Comparison of ENCODE assay signal across 9 cellular contexts in genomic region chr2:233250985-233251305, GRCh38. TPM values are rescaled to one million over a fixed set of nuclear protein-coding genes. Genes with fewer than 3 reads are reported as not detected.
DNase-seq lines count a peak whose midpoint lies in the region; ATAC-seq, FAIRE-seq and TF ChIP-seq lines count a peak whose summit lies in the region.
"Had no signal": no experiment of that assay in that cellular context is flagged by ENCODE, and none has a peak within 500 bp of the region (broad histone marks: within the 10 kb centered on the region; RNA-seq: fewer than 3 reads in every experiment).

No MANE protein-coding gene starts in this region.

- peaks cover 9% of the 10 kb centered on the region for H3K36me3 Mint-ChIP-seq in activated naive CD8-positive, alpha-beta T cell treated with anti-CD3 and anti-CD28 coated beads for 36 hours

- POLR2A ChIA-PET in BJ (lab: Charles Lee), result interaction anchor here (0.6 kb wide), 1 partner anchor 449 kb away, joined by 5 read pairs; no protein-coding TSS in a partner anchor
- POLR2A ChIA-PET in HCT116 (lab: Charles Lee), result interaction anchor here (0.6 to 1.0 kb wide), 2 partner anchors 186 to 397 kb away, joined by 3 to 5 read pairs; no protein-coding TSS in a partner anchor

- FAIRE-seq in RCC 7860 (lab: Jason Lieb, UNC), result no peak

- peak overlapping the region; percentile 12; the same call in 1 of the 2 replicates for H3K4me3 ChIP-seq in BJ (ENCODE audit: low read depth, low read length)
- peak overlapping the region; percentile 89 to 91 for H3K4me3 ChIP-seq in HCT116 (replicated peaks in 1 of 2; ENCODE audit: low read depth in 1 of 2, low read length in 2 of 2)
- peak overlapping the region; percentile 87 to 96 for H3K4me3 ChIP-seq in mucosa of rectum (ENCODE audit: low read length in 2 of 2)

- H3K9ac ChIP-seq in HCT116 (ENCODE audit: low read length), result peak overlapping the region; percentile 91
- peak overlapping the region; percentile 18 to 79 for H3K9ac ChIP-seq in mucosa of rectum (ENCODE audit: low read depth in 1 of 2, low read length in 2 of 2)

- H3K36me3 ChIP-seq in BJ (ENCODE audit: control insufficient read depth, insufficient read depth, low read length), result no peaks in the 10 kb centered on the region; the same call in 1 of the 2 replicates
- H3K36me3 ChIP-seq in HCT116 (ENCODE audit: control insufficient read depth in 1 of 2, insufficient read depth in 2 of 2, low read length in 2 of 2), result peaks cover 2 to 5% of the 10 kb centered on the region in 2 experiments; a peak in 2 of 4 replicates
- H3K36me3 ChIP-seq in mucosa of rectum (ENCODE audit: control insufficient read depth in 2 of 2, insufficient read depth in 2 of 2, low read length in 2 of 2), result peaks cover 3 to 9% of the 10 kb centered on the region in 2 donors

- TF ChIP-seq POLR2A in HCT116 (IDR thresholded peaks at IDR 0.05; ENCODE audit: borderline replicate concordance, extremely low read depth, insufficient read depth, insufficient read length), result no peak

- TF ChIP-seq RAD21 in HCT116 (IDR thresholded peaks at IDR 0.05; ENCODE audit: low read depth), result no peak

- CTCF ChIA-PET in BJ (lab: Yijun Ruan, JAX) (interaction anchor here (0.6 to 3.2 kb wide), 18 partner anchors 9 to 646 kb away, joined by 3 to 20 read pairs (median 4); no protein-coding TSS in a partner anchor), HCT116 (lab: Charles Lee) (interaction anchor here (0.7 to 2.1 kb wide), 7 partner anchors 41 to 652 kb away, joined by 3 to 7 read pairs (median 3); partner anchors contain the start of gene INPP5D)

- H3K27ac Mint-ChIP-seq in activated naive CD8-positive, alpha-beta T cell treated with anti-CD3 and anti-CD28 coated beads for 36 hours, result peak overlapping the region; percentile 98

- RAD21 ChIA-PET in HCT116 (lab: Charles Lee; ENCODE audit: low non-redundant PET in 1 of 2, low total read pairs in 2 of 2, uncharacterized antibody in 2 of 2, unreplicated experiment in 2 of 2), result no interaction called here

- DNase-seq in BJ (ENCODE audit: low read depth), result no peak
- no peak for DNase-seq in HCT116 (ENCODE audit: low read depth, low spot score)
- no peak for DNase-seq in activated naive CD8-positive, alpha-beta T cell treated with anti-CD3 and anti-CD28 coated beads for 36 hours
- no peak for DNase-seq in RCC 7860 (ENCODE audit: low spot score)
- DNase-seq in globus pallidus (ENCODE audit: low spot score), result no peak
- DNase-seq in 8988T, result no peak
- DNase-seq in activated effector memory CD4-positive, alpha-beta T cell treated with Interleukin-2 at 50 U/mL for 16 hours, result no peak

- H3K9me3 Mint-ChIP-seq in activated naive CD8-positive, alpha-beta T cell treated with anti-CD3 and anti-CD28 coated beads for 36 hours, result no peaks in the 10 kb centered on the region

- 0 out of 2 replicates have a peak overlapping the region, but pooled peaks have one; percentile 3 for H3K27ac ChIP-seq in HCT116 (ENCODE audit: low read depth, low read length)
- peak overlapping the region; percentile 78 to 87 for H3K27ac ChIP-seq in mucosa of rectum (ENCODE audit: low read depth in 2 of 2, low read length in 2 of 2)

- H3K4me1 Mint-ChIP-seq in activated naive CD8-positive, alpha-beta T cell treated with anti-CD3 and anti-CD28 coated beads for 36 hours, result peaks cover 63% of the 10 kb centered on the region

- TF ChIP-seq CTCF in BJ (IDR thresholded peaks at IDR 0.05; ENCODE audit: insufficient read depth, low read depth, low read length) (no peak), HCT116 (IDR thresholded peaks at IDR 0.05 in 2 of 3, conservative IDR thresholded peaks at IDR 0.05 in 1 of 3; ENCODE audit: borderline replicate concordance in 1 of 3, insufficient read depth in 1 of 3, low read depth in 2 of 3, low read length in 2 of 3) (no peak)

- peak; percentile 3 for ATAC-seq in HCT116

- BruUV-seq in HCT116 (replicated peaks; lab: Mats Ljungman, UMichigan), result no TSS peak

- H3K4me1 ChIP-seq in HCT116 (ENCODE audit: control insufficient read depth in 1 of 2, insufficient read depth in 2 of 2, low read length in 2 of 2), result peaks cover 29 to 51% of the 10 kb centered on the region in 2 experiments
- H3K4me1 ChIP-seq in mucosa of rectum (ENCODE audit: control insufficient read depth in 2 of 2, insufficient read depth in 2 of 2, low read length in 2 of 2), result peaks cover 11 to 18% of the 10 kb centered on the region in 2 donors

- no peaks in the 10 kb centered on the region for H3K9me3 ChIP-seq in HCT116 (ENCODE audit: control insufficient read depth in 1 of 2, insufficient read depth in 1 of 2, low read depth in 1 of 2, low read length in 2 of 2)
- H3K9me3 ChIP-seq in mucosa of rectum (ENCODE audit: control insufficient read depth in 2 of 2, low read length in 2 of 2), result no peaks in the 10 kb centered on the region

- H3K79me2 ChIP-seq in HCT116 (ENCODE audit: insufficient read depth, low read length), result peaks cover 44% of the 10 kb centered on the region

- peak overlapping the region; percentile 71 for H2AFZ ChIP-seq in HCT116 (ENCODE audit: low read depth, low read length, poor library complexity, severe bottlenecking)

- intact Hi-C loops in HCT116 (cut with micrococcal nuclease), result loop anchor here (1.0 to 10.0 kb wide), 7 partner anchors 101 to 644 kb away; partner anchors contain the start of gene DGKD

- H4K20me1 ChIP-seq in HCT116 (ENCODE audit: insufficient read depth), result peaks cover 3% of the 10 kb centered on the region; the same call in 1 of the 2 replicates

- peak overlapping the region; percentile 73 for H3K4me2 ChIP-seq in HCT116 (ENCODE audit: low read length)

- H3K27me3 Mint-ChIP-seq in activated naive CD8-positive, alpha-beta T cell treated with anti-CD3 and anti-CD28 coated beads for 36 hours, result no peaks in the 10 kb centered on the region

- H3K9me2 ChIP-seq in HCT116 (ENCODE audit: insufficient read depth), result no peaks in the 10 kb centered on the region

- peak overlapping the region; percentile 91 for H3K4me3 Mint-ChIP-seq in activated naive CD8-positive, alpha-beta T cell treated with anti-CD3 and anti-CD28 coated beads for 36 hours

- H3K27me3 ChIP-seq in BJ (ENCODE audit: control insufficient read depth, insufficient read depth, low read length), result no peaks in the 10 kb centered on the region
- H3K27me3 ChIP-seq in HCT116 (ENCODE audit: insufficient read depth, low read length), result no peaks in the 10 kb centered on the region
- no peaks in the 10 kb centered on the region for H3K27me3 ChIP-seq in mucosa of rectum (ENCODE audit: control insufficient read depth in 2 of 2, insufficient read depth in 2 of 2, low read length in 2 of 2)

TF ChIP-seq in HCT116, 20 proteins besides CTCF, POLR2A, EP300 and RAD21:
- no peak for TF ChIP-seq FOSL1 (IDR thresholded peaks at IDR 0.05; ENCODE audit: low read depth)
- TF ChIP-seq ZNF274 (IDR thresholded peaks at IDR 0.05; ENCODE audit: low read depth, low read length), result no peak
- TF ChIP-seq, protein P1, sequence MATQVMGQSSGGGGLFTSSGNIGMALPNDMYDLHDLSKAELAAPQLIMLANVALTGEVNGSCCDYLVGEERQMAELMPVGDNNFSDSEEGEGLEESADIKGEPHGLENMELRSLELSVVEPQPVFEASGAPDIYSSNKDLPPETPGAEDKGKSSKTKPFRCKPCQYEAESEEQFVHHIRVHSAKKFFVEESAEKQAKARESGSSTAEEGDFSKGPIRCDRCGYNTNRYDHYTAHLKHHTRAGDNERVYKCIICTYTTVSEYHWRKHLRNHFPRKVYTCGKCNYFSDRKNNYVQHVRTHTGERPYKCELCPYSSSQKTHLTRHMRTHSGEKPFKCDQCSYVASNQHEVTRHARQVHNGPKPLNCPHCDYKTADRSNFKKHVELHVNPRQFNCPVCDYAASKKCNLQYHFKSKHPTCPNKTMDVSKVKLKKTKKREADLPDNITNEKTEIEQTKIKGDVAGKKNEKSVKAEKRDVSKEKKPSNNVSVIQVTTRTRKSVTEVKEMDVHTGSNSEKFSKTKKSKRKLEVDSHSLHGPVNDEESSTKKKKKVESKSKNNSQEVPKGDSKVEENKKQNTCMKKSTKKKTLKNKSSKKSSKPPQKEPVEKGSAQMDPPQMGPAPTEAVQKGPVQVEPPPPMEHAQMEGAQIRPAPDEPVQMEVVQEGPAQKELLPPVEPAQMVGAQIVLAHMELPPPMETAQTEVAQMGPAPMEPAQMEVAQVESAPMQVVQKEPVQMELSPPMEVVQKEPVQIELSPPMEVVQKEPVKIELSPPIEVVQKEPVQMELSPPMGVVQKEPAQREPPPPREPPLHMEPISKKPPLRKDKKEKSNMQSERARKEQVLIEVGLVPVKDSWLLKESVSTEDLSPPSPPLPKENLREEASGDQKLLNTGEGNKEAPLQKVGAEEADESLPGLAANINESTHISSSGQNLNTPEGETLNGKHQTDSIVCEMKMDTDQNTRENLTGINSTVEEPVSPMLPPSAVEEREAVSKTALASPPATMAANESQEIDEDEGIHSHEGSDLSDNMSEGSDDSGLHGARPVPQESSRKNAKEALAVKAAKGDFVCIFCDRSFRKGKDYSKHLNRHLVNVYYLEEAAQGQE (IDR thresholded peaks at IDR 0.05; ENCODE audit: low read depth), result no peak
- no peak for TF ChIP-seq JUND (IDR thresholded peaks at IDR 0.05)
- no peak for TF ChIP-seq SIN3A (IDR thresholded peaks at IDR 0.05; ENCODE audit: low read depth)
- peak; percentile 95; the same call in 1 of the 2 replicates for TF ChIP-seq CBX3 (IDR thresholded peaks at IDR 0.05; ENCODE audit: low read depth)
- TF ChIP-seq SP1 (IDR thresholded peaks at IDR 0.05; ENCODE audit: low read depth), result no peak

RNA-seq across cellular contexts. Expression of gene ATG16L1, which starts 0.5 kb away (rescaled TPM):
- polyA plus RNA-seq in BJ (2011; rRNA removed), result 26.4 and 29.2 TPM in 2 replicates
- 16.6 and 17.1 TPM in 2 replicates for polyA minus RNA-seq in BJ (2011; rRNA and poly(A)+ RNA removed)
- total RNA-seq in HCT116 (2021; ENCODE audit: unreplicated experiment), result 43.4 TPM
- 16.3 and 19.0 TPM in 2 replicates for polyA plus RNA-seq in HCT116 (2012)
- total RNA-seq in activated naive CD8-positive, alpha-beta T cell treated with anti-CD3 and anti-CD28 coated beads for 36 hours, result 10 to 100 TPM; 23.4 to 26.1 TPM

RNA-seq across cellular contexts. Expression of gene SAG, which starts 56.7 kb away (rescaled TPM):
- polyA plus RNA-seq in BJ (2011; rRNA removed), result not detected in 2 replicates
- not detected in 2 replicates for polyA minus RNA-seq in BJ (2011; rRNA and poly(A)+ RNA removed)
- not detected for total RNA-seq in HCT116 (2021; ENCODE audit: unreplicated experiment)
- polyA plus RNA-seq in HCT116 (2012), result not detected in 2 replicates
- under 1 TPM in 1 of 2 experiments, not detected in 1; 0.31 TPM for total RNA-seq in activated naive CD8-positive, alpha-beta T cell treated with anti-CD3 and anti-CD28 coated beads for 36 hours
- total RNA-seq: epithelial cell of proximal tubule had no signal

Comparison
In these comparisons a context has a peak if more than half of its experiments do, and no peak if none do; other contexts are left out.
1. H3K4me3 ChIP-seq: peak in every context shown above with its lines; median percentile 92 in mucosa of rectum; 90 in HCT116; 12 in BJ.